24 cellular contexts compared by ENCODE assay signal in genomic region chr2:46390036-46390435, GRCh38.
"Had no signal": no experiment of that assay in that cellular context is flagged by ENCODE, and none has a peak within 500 bp of the region (broad histone marks: within the 10 kb centered on the region; RNA-seq: fewer than 3 reads in every experiment).

No MANE protein-coding gene starts in this region.

- H3K27ac ChIP-seq: hepatocyte, neural progenitor cell had no signal

- H3K9me3 ChIP-seq: tibial nerve had no signal

- H3K9me3 Mint-ChIP-seq: activated CD4-positive, alpha-beta memory T cell treated with anti-CD3 and anti-CD28 coated beads for 36 hours; activated naive CD4-positive, alpha-beta T cell treated with anti-CD3 and anti-CD28 coated beads, Interleukin-2, amount 10 ng/mL, durations not matched to agents 7 days and 5 days; activated naive CD8-positive, alpha-beta T cell treated with anti-CD3 and anti-CD28 coated beads, Interleukin-2, amount 50 U/mL, for 24 hours; activated T-cell treated with anti-CD3 and anti-CD28 coated beads, Interleukin-2, amount 50 U/mL, for 72 hours; immature natural killer cell; mesothelial cell of epicardium; neural progenitor cell; stimulated activated naive CD8-positive, alpha-beta T cell treated with anti-CD3 and anti-CD28 coated beads, Interleukin-15, Interleukin-2, amounts not matched to agents 100 ng/mL and 50 ng/mL, for 24 hours; T-helper 1 cell treated with Interleukin-12 subunit alpha and Interleukin-12 subunit beta and Interleukin-4 antibody, amounts not matched to agents 30 μg/mL and 1 μg/mL, for 36 hours had no signal

- H3K4me3 ChIP-seq: hepatocyte, neural progenitor cell, tibial nerve had no signal

- H3K4me1 ChIP-seq: neural progenitor cell had no signal

- DNase-seq: activated CD4-positive, alpha-beta memory T cell treated with anti-CD3 and anti-CD28 coated beads for 36 hours; activated CD4-positive, alpha-beta T cell treated with anti-CD3 and anti-CD28 coated beads for 4 hours; activated CD4-positive, CD25-positive, alpha-beta regulatory T cell; activated effector memory CD4-positive, alpha-beta T cell treated with Interleukin-2 at 50 U/mL for 16 hours; activated naive CD4-positive, alpha-beta T cell treated with anti-CD3 and anti-CD28 coated beads, Interleukin-2, amount 10 ng/mL, durations not matched to agents 7 days and 5 days; activated naive CD8-positive, alpha-beta T cell treated with anti-CD3 and anti-CD28 coated beads, Interleukin-2, amount 50 U/mL, for 24 hours; activated T-cell treated with anti-CD3 and anti-CD28 coated beads, Interleukin-2, amount 50 U/mL, for 72 hours; erythroblast; foreskin fibroblast; immature natural killer cell; kidney glomerular epithelial cell; mammary epithelial cell; naive thymus-derived CD8-positive, alpha-beta T cell; retina; stimulated activated CD4-positive, alpha-beta T cell treated with anti-CD3 and anti-CD28 coated beads, Interleukin-12 subunit alpha, Interleukin-12 subunit beta, amount 100 ng/mL, for 4 hours; stimulated activated CD4-positive, alpha-beta T cell treated with anti-CD3 and anti-CD28 coated beads, Interleukin-4, amount 100 ng/mL, for 4 hours; T1000 had no signal

- ATAC-seq: activated naive CD8-positive, alpha-beta T cell treated with anti-CD3 and anti-CD28 coated beads, Interleukin-2, amount 50 U/mL, for 24 hours; activated T-cell treated with anti-CD3 and anti-CD28 coated beads, Interleukin-2, amount 50 U/mL, for 72 hours; naive thymus-derived CD8-positive, alpha-beta T cell had no signal

- H3K4me3 Mint-ChIP-seq: activated CD4-positive, alpha-beta memory T cell treated with anti-CD3 and anti-CD28 coated beads for 36 hours; activated naive CD4-positive, alpha-beta T cell treated with anti-CD3 and anti-CD28 coated beads, Interleukin-2, amount 10 ng/mL, durations not matched to agents 7 days and 5 days; activated naive CD8-positive, alpha-beta T cell treated with anti-CD3 and anti-CD28 coated beads, Interleukin-2, amount 50 U/mL, for 24 hours; activated T-cell treated with anti-CD3 and anti-CD28 coated beads, Interleukin-2, amount 50 U/mL, for 72 hours; immature natural killer cell; mesothelial cell of epicardium; naive thymus-derived CD8-positive, alpha-beta T cell; neural progenitor cell; stimulated activated naive CD8-positive, alpha-beta T cell treated with anti-CD3 and anti-CD28 coated beads, Interleukin-15, Interleukin-2, amounts not matched to agents 100 ng/mL and 50 ng/mL, for 24 hours; T-helper 1 cell treated with Interleukin-12 subunit alpha and Interleukin-12 subunit beta and Interleukin-4 antibody, amounts not matched to agents 30 μg/mL and 1 μg/mL, for 36 hours had no signal

- H3K27me3 ChIP-seq: hepatocyte, neural progenitor cell, tibial nerve had no signal

- H3K36me3 ChIP-seq: neural progenitor cell, tibial nerve had no signal

- H3K27ac Mint-ChIP-seq: activated CD4-positive, alpha-beta memory T cell treated with anti-CD3 and anti-CD28 coated beads for 36 hours; activated naive CD4-positive, alpha-beta T cell treated with anti-CD3 and anti-CD28 coated beads, Interleukin-2, amount 10 ng/mL, durations not matched to agents 7 days and 5 days; activated naive CD8-positive, alpha-beta T cell treated with anti-CD3 and anti-CD28 coated beads, Interleukin-2, amount 50 U/mL, for 24 hours; immature natural killer cell; mesothelial cell of epicardium; neural progenitor cell; progenitor cell of endocrine pancreas; stimulated activated naive CD8-positive, alpha-beta T cell treated with anti-CD3 and anti-CD28 coated beads, Interleukin-15, Interleukin-2, amounts not matched to agents 100 ng/mL and 50 ng/mL, for 24 hours; T-helper 1 cell treated with Interleukin-12 subunit alpha and Interleukin-12 subunit beta and Interleukin-4 antibody, amounts not matched to agents 30 μg/mL and 1 μg/mL, for 36 hours had no signal

- H3K27me3 Mint-ChIP-seq: activated naive CD8-positive, alpha-beta T cell treated with anti-CD3 and anti-CD28 coated beads, Interleukin-2, amount 50 U/mL, for 24 hours; stimulated activated naive CD8-positive, alpha-beta T cell treated with anti-CD3 and anti-CD28 coated beads, Interleukin-15, Interleukin-2, amounts not matched to agents 100 ng/mL and 50 ng/mL, for 24 hours had no signal

- H3K4me1 Mint-ChIP-seq: immature natural killer cell, mesothelial cell of epicardium, neural progenitor cell had no signal

- H3K36me3 Mint-ChIP-seq: activated CD4-positive, alpha-beta memory T cell treated with anti-CD3 and anti-CD28 coated beads for 36 hours; activated naive CD4-positive, alpha-beta T cell treated with anti-CD3 and anti-CD28 coated beads, Interleukin-2, amount 10 ng/mL, durations not matched to agents 7 days and 5 days; immature natural killer cell; mesothelial cell of epicardium; naive thymus-derived CD8-positive, alpha-beta T cell; neural progenitor cell had no signal
